Comparison of ENCODE assay signal across 8 cellular contexts in the genomic region with DNA sequence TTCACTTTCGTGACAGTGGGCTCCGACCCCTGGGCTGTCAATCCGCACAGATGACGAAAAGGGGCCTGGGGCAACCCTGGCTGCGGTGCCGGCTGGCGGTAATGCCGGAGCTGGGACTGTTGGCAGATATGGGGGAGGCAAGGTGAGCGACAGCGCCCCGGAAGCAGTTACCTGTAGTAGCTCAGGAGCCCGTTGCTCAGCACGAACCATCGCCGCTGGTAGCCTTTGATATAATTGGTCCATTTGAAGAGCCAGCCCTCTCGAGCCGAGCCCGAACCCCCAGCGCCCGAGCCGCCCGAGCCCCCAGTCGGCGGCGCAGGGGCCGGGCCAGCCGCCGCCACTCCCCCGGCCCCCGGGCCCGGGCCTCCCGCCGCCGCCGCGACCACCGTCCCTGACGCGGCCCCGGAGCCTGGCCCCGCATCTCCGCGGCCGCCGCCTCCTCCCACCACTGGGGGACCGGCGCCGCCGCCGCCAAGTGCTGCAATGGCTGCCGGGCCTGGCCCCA. TPM values are rescaled to one million over a fixed set of nuclear protein-coding genes. Genes with fewer than 3 reads are reported as not detected.
DNase-seq lines count a peak whose midpoint lies in the region; ATAC-seq and TF ChIP-seq lines count a peak whose summit lies in the region.

No MANE protein-coding gene starts in this region.

- WGBS in esophagus muscularis mucosa = 0% methylated on average over 12 of the region's 51 CpGs

- TF ChIP-seq EP300 in esophagus muscularis mucosa (IDR thresholded peaks at IDR 0.05) = no peak

- DNase-seq in GM13976 (ENCODE audit: low spot score) (peak; percentile 48), NCI-H2196 treated with DMSO at 0.1 percent for 48 hours (lab: John Stamatoyannopoulos, UW; ENCODE audit: unreplicated experiment) (peak; percentile 17), activated T-cell treated with anti-CD3 and anti-CD28 coated beads for 4 hours (peak; percentile 36), esophagus muscularis mucosa (ENCODE audit: extremely low spot score) (no peak), NOMO-1 (lab: John Stamatoyannopoulos, UW; ENCODE audit: unreplicated experiment in 2 of 2) (no peak)
- DNase-seq in stimulated activated naive CD8-positive, alpha-beta T cell treated with anti-CD3 and anti-CD28 coated beads, Interleukin-15, Interleukin-2, amounts not matched to agents 100 U/mL and 50 U/mL, for 24 hours = peak; percentile 51

- peak overlapping the region; percentile 91 to 97 (median 96) for H3K27ac ChIP-seq in esophagus muscularis mucosa (replicated peaks in 1 of 4)

- no peaks in the 10 kb centered on the region for H3K9me3 ChIP-seq in esophagus muscularis mucosa

- H3K27me3 ChIP-seq in esophagus muscularis mucosa = no peaks in the 10 kb centered on the region

- H3K36me3 Mint-ChIP-seq in nephron (ENCODE audit: low read depth) = peaks cover 4% of the 10 kb centered on the region

- H3K4me3 ChIP-seq in esophagus muscularis mucosa = peak overlapping the region; percentile 78 to 96 (median 87)

- in situ Hi-C loops in GM13976 (cut with MboI; ENCODE audit: low sequenced_read_pairs, unreplicated experiment) = no loop called here

- H3K4me1 Mint-ChIP-seq in nephron = peaks cover 36% of the 10 kb centered on the region

- no peaks in the 10 kb centered on the region for H3K27me3 Mint-ChIP-seq in nephron (ENCODE audit: low read depth)

- peaks cover 2 to 6% (median 2%) of the 10 kb centered on the region in 4 donors for H3K36me3 ChIP-seq in esophagus muscularis mucosa

- peaks cover 28 to 52% (median 44%) of the 10 kb centered on the region in 4 donors for H3K4me1 ChIP-seq in esophagus muscularis mucosa

- peak overlapping the region; percentile 76 to 92 (median 90) for H3K27ac Mint-ChIP-seq in nephron

- peak overlapping the region; percentile 90 to 98 (median 97) for H3K4me3 Mint-ChIP-seq in nephron

- ATAC-seq in HG02840 (IDR thresholded peaks at IDR 0.05; ENCODE audit: low FRiP score, unreplicated experiment) = peak; percentile 14
- peak; percentile 0 for ATAC-seq in stimulated activated naive CD8-positive, alpha-beta T cell treated with anti-CD3 and anti-CD28 coated beads, Interleukin-15, Interleukin-2, amounts not matched to agents 100 U/mL and 50 U/mL, for 24 hours

- no peak for TF ChIP-seq CTCF in GM13976 (IDR thresholded peaks at IDR 0.05; ENCODE audit: borderline replicate concordance, control extremely low read depth, extremely low read depth, insufficient read depth, missing control alignments)
- no peak for TF ChIP-seq CTCF in esophagus muscularis mucosa (IDR thresholded peaks at IDR 0.05)
- TF ChIP-seq CTCF in nephron (IDR thresholded peaks at IDR 0.05; ENCODE audit: unreplicated experiment in 3 of 3) = no peak

- intact Hi-C loops in esophagus muscularis mucosa (cut with DNase I) = loop anchor here (5.0 to 10.0 kb wide), 2 partner anchors 52 to 80 kb away; a partner anchor contains a TSS

- TF ChIP-seq POLR2A in esophagus muscularis mucosa (IDR thresholded peaks at IDR 0.05; ENCODE audit: low read depth) = no peak

- no peaks in the 10 kb centered on the region for H3K9me3 Mint-ChIP-seq in nephron

RNA-seq across cellular contexts. Expression of a gene that starts 0.4 kb away (rescaled TPM):
- 10 to 100 TPM; 32.5 to 40.0 (median 33.3) TPM for total RNA-seq in esophagus muscularis mucosa

RNA-seq across cellular contexts. Expression of a gene that starts 53.7 kb away (rescaled TPM):
- 10 to 100 TPM; 12.5 to 18.5 (median 16.1) TPM for total RNA-seq in esophagus muscularis mucosa

Comparison
In these comparisons a context has a peak if more than half of its experiments do, and no peak if none do; other contexts are left out.
1. DNase-seq: peak in GM13976 (single experiment), NCI-H2196 treated with DMSO at 0.1 percent for 48 hours (single experiment), activated T-cell treated with anti-CD3 and anti-CD28 coated beads for 4 hours (single experiment) and stimulated activated naive CD8-positive, alpha-beta T cell treated with anti-CD3 and anti-CD28 coated beads, Interleukin-15, Interleukin-2, amounts not matched to agents 100 U/mL and 50 U/mL, for 24 hours (single experiment); none in esophagus muscularis mucosa (single experiment) and NOMO-1 (0 of 2).